21 cellular contexts compared by ENCODE assay signal in the genomic region with DNA sequence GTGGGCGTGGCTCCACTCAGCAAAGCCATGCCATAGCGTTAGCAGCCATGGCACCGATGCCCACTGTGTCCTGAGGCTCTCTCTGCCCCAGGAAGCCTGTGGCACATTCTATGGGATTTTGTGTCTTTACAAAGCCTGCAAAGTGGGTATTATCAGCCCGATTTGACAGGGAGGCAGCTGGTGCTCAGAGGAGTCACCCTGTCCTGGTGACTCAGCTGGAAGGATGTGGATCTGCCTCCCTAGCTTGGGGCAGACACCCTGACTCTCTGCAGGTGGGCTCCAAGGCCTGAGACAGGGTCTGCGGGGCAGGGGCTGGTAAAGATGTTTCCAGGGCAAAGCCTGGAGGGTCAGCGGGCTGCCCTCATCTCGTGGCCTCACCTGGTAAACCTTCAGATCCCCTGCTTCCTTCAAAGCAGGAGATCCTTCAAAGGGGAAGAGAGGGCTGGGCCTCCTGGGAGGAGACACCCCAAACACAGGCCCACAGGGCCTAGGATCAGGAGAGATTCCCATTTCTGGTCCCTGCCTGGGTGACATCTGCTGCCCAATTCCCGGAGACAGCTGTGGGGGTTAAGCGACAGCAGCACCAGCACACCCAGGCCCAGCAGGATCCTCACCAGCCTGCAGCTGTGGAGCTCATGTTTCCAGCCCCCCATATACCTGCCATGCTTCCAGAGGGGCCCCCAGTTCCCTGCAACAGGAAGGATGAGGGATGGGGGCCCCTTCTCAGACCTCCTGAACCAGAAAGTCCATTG. TPM values are rescaled to one million over a fixed set of nuclear protein-coding genes. Genes with fewer than 3 reads are reported as not detected.
A peak's percentile ranks its signal among the peaks of the same experiment; 100 is the strongest.
DNase-seq lines count a peak whose midpoint lies in the region; ATAC-seq, FAIRE-seq and TF ChIP-seq lines count a peak whose summit lies in the region.
"Had no signal": no experiment of that assay in that cellular context is flagged by ENCODE, and none has a peak within 500 bp of the region (broad histone marks: within the 10 kb centered on the region; RNA-seq: fewer than 3 reads in every experiment).

No MANE protein-coding gene starts in this region.

- 0 out of 2 replicates have a peak overlapping the region, but pooled peaks have one; percentile 39 for H2BK12ac ChIP-seq in H1 (ENCODE audit: low read depth, low read length)

- ATAC-seq in HG03442 (IDR thresholded peaks at IDR 0.05; ENCODE audit: unreplicated experiment) (no peak), sciatic nerve (no peak), upper lobe of left lung (ENCODE audit: low FRiP score in 2 of 2) (no peak)
- ATAC-seq: activated CD4-positive, alpha-beta T cell treated with anti-CD3 and anti-CD28 coated beads for 36 hours; left colon; stimulated activated memory B cell treated with anti-CD40 and anti-IgM and Interleukin-4, amounts not matched to agents 10 μg/mL and 1 μg/mL and 100 μg/mL, for 72 hours had no signal

- H3K18ac ChIP-seq in H1 (ENCODE audit: extremely low read depth, low read length) = no peak overlapping the region

- no peak overlapping the region for H3K27ac ChIP-seq in H1 (ENCODE audit: low read depth, low read length)
- peak overlapping the region; percentile 100 for H3K27ac ChIP-seq in osteoblast (ENCODE audit: low read depth, low read length)
- no peak overlapping the region for H3K27ac ChIP-seq in upper lobe of left lung
- H3K27ac ChIP-seq: C4-2B, parathyroid adenoma had no signal

- H2BK120ac ChIP-seq in H1 (replicated peaks; ENCODE audit: low read depth, low read length) = no peak overlapping the region

- no peak overlapping the region for H2BK20ac ChIP-seq in H1 (ENCODE audit: low read length)

- H3K4ac ChIP-seq in H1 (replicated peaks; ENCODE audit: insufficient read length, low read depth, low read length) = no peak overlapping the region

- peak; percentile 74 for DNase-seq in ELR (ENCODE audit: low read depth)
- no peak for DNase-seq in NT2/D1 (ENCODE audit: low read depth, low spot score)
- DNase-seq in H1 (ENCODE audit: low read depth in 1 of 2, low spot score in 2 of 2) = no peak
- peak; percentile 95 for DNase-seq in osteoblast (ENCODE audit: insufficient read length, low spot score, missing footprints)
- no peak for DNase-seq in CD1c-positive myeloid dendritic cell (ENCODE audit: extremely low spot score)
- no peak for DNase-seq in sciatic nerve (ENCODE audit: low spot score)
- DNase-seq in upper lobe of left lung = no peak
- DNase-seq: activated CD4-positive, alpha-beta T cell treated with anti-CD3 and anti-CD28 coated beads for 36 hours; activated CD8-positive, alpha-beta memory T cell treated with anti-CD3 and anti-CD28 coated beads, Interleukin-2, amount 50 U/mL, for 4 hours; activated naive CD4-positive, alpha-beta T cell treated with Interleukin-2 at 50 U/mL for 16 hours; hypothalamus; left colon; NCI-H187 treated with DMSO at 0.1 percent for 48 hours; NCI-H510A treated with DMSO at 0.1 percent for 48 hours; T-helper 9 cell had no signal

- H3K9ac ChIP-seq in NT2/D1 (ENCODE audit: insufficient read length, low read depth) (peak overlapping the region; percentile 1), H1 (replicated peaks in 1 of 4; ENCODE audit: extremely low read depth in 1 of 4, low read depth in 3 of 4, low read length in 3 of 4) (no peak overlapping the region)
- H3K9ac ChIP-seq: parathyroid adenoma had no signal

- H3K14ac ChIP-seq in H1 (ENCODE audit: insufficient read length) = no peak overlapping the region

- no peak for TF ChIP-seq POLR2A in H1 (IDR thresholded peaks at IDR 0.05; ENCODE audit: control extremely low read depth in 1 of 2, low read depth in 2 of 2, low read length in 2 of 2)
- no peak for TF ChIP-seq POLR2A in upper lobe of left lung (IDR thresholded peaks at IDR 0.05)

- 0 out of 2 replicates have a peak overlapping the region, but pooled peaks have one; percentile 19 for H2AK5ac ChIP-seq in H1 (ENCODE audit: low read depth, low read length)

- no peak overlapping the region for H3K23ac ChIP-seq in H1 (ENCODE audit: insufficient read length)

- H2AFZ ChIP-seq in H1 (ENCODE audit: low read length) = no peak overlapping the region
- peak overlapping the region; percentile 26 for H2AFZ ChIP-seq in osteoblast (ENCODE audit: low read length)
- H2AFZ ChIP-seq: parathyroid adenoma had no signal

- H3K9me3 ChIP-seq in NT2/D1 (ENCODE audit: insufficient read depth, low read length) (no peaks in the 10 kb centered on the region), H1 (ENCODE audit: insufficient read depth in 2 of 2, low read depth in 1 of 2, low read length in 1 of 2) (no peaks in the 10 kb centered on the region), osteoblast (ENCODE audit: low read depth, low read length) (no peaks in the 10 kb centered on the region), upper lobe of left lung (no peaks in the 10 kb centered on the region)
- H3K9me3 ChIP-seq: tibial nerve had no signal

- peak overlapping the region; percentile 46; the same call in 1 of the 2 replicates for H2BK15ac ChIP-seq in H1 (ENCODE audit: low read length)

- no peak overlapping the region for H2BK5ac ChIP-seq in H1 (ENCODE audit: low read depth, low read length)

- TF ChIP-seq EP300 in H1 (IDR thresholded peaks at IDR 0.05; ENCODE audit: borderline replicate concordance in 1 of 2, low read depth in 2 of 2, low read length in 2 of 2) = no peak
- TF ChIP-seq EP300 in upper lobe of left lung (IDR thresholded peaks at IDR 0.05) = no peak

- H4K91ac ChIP-seq in H1 (replicated peaks; ENCODE audit: insufficient read length, low read length) = no peak overlapping the region

- H3K4me1 ChIP-seq in NT2/D1 (ENCODE audit: insufficient read depth, insufficient read length) (peaks cover 21% of the 10 kb centered on the region), H1 (replicated peaks in 1 of 4; ENCODE audit: control insufficient read depth in 3 of 4, insufficient read depth in 4 of 4, low read length in 3 of 4) (peaks cover 0 to 25% (median 17%) of the 10 kb centered on the region in 4 experiments; a peak in 6 of 7 replicates), osteoblast (ENCODE audit: insufficient read depth, low read length) (peaks cover 63% of the 10 kb centered on the region), upper lobe of left lung (peaks cover 16 to 26% (median 23%) of the 10 kb centered on the region in 4 donors)

- H3K23me2 ChIP-seq in H1 (ENCODE audit: low read depth, low read length) = peaks cover 11% of the 10 kb centered on the region

- no peak overlapping the region for H4K8ac ChIP-seq in H1 (ENCODE audit: extremely low read depth, insufficient read depth, low read length)

- WGBS in H1 (ENCODE audit: extremely low coverage in 1 of 2, insufficient coverage in 1 of 2, insufficient read length in 1 of 2, insufficient replicate concordance in 2 of 2, low coverage in 1 of 2, low lambda C conversion rate in 2 of 2, missing lambda C conversion rate in 1 of 2), 2 experiments = 89% methylated on average over 6 of the region's 9 CpGs; no CpG with 5 or more reads in 1 of the 2 experiments
- WGBS in upper lobe of left lung, 2 donors = 92 to 96% methylated on average over 4 to 9 of the region's 9 CpGs

- POLR2A ChIA-PET in H1 (lab: Charles Lee; ENCODE audit: partially characterized antibody) = interaction anchor here (0.9 kb wide), 1 partner anchor 15 kb away, joined by 3 read pairs; no protein-coding TSS in a partner anchor

- H3K27me3 ChIP-seq in NT2/D1 (ENCODE audit: insufficient read depth, insufficient read length) = no peaks in the 10 kb centered on the region
- no peaks in the 10 kb centered on the region for H3K27me3 ChIP-seq in H1 (replicated peaks in 1 of 4; ENCODE audit: control insufficient read depth in 3 of 4, extremely low read depth in 1 of 4, insufficient read depth in 3 of 4, low read length in 3 of 4)
- H3K27me3 ChIP-seq in osteoblast (ENCODE audit: insufficient read depth, low read length) = no peaks in the 10 kb centered on the region
- no peaks in the 10 kb centered on the region for H3K27me3 ChIP-seq in upper lobe of left lung
- H3K27me3 ChIP-seq: tibial nerve had no signal

- H4K20me1 ChIP-seq in H1 (replicated peaks in 1 of 2; ENCODE audit: control insufficient read depth in 1 of 2, insufficient read depth in 2 of 2, low read length in 2 of 2) = peaks cover 0 to 2% of the 10 kb centered on the region in 2 experiments
- no peaks in the 10 kb centered on the region for H4K20me1 ChIP-seq in osteoblast (ENCODE audit: insufficient read depth, low read length)

- no peak overlapping the region for H3K4me2 ChIP-seq in H1 (ENCODE audit: insufficient read depth in 1 of 2, low read depth in 2 of 2, low read length in 2 of 2)
- H3K4me2 ChIP-seq in osteoblast (ENCODE audit: insufficient read depth, low read length) = peak overlapping the region; percentile 44

- H3K36me3 ChIP-seq in NT2/D1 (ENCODE audit: insufficient read depth, insufficient read length, low read length) (peaks cover 4% of the 10 kb centered on the region), H1 (ENCODE audit: control insufficient read depth in 2 of 4, insufficient read depth in 4 of 4, low read length in 3 of 4) (no peaks in the 10 kb centered on the region), osteoblast (ENCODE audit: insufficient read depth, low read length) (peaks cover 8% of the 10 kb centered on the region), upper lobe of left lung (no peaks in the 10 kb centered on the region)
- H3K36me3 ChIP-seq: tibial nerve had no signal

- FAIRE-seq in H1 (lab: Jason Lieb, UNC) = no peak
- FAIRE-seq: HTR-8/SVneo had no signal

- TF ChIP-seq RAD21 in H1 (IDR thresholded peaks at IDR 0.05 in 1 of 2, conservative IDR thresholded peaks at IDR 0.05 in 1 of 2; ENCODE audit: low read depth in 2 of 2, low read length in 2 of 2) = no peak

- no peak overlapping the region for H3K56ac ChIP-seq in H1 (replicated peaks; ENCODE audit: insufficient read length, low read depth, low read length)

- no peak overlapping the region for H3K4me3 ChIP-seq in NT2/D1 (ENCODE audit: insufficient read length, low read depth)
- H3K4me3 ChIP-seq in H1 (ENCODE audit: extremely low read depth in 1 of 4, insufficient read depth in 2 of 4, low read depth in 3 of 4, low read length in 4 of 4) = no peak overlapping the region
- H3K4me3 ChIP-seq in osteoblast (ENCODE audit: insufficient read depth, low read length) = no peak overlapping the region
- H3K4me3 ChIP-seq in upper lobe of left lung = no peak overlapping the region
- H3K4me3 ChIP-seq: tibial nerve had no signal

- intact Hi-C loops in sciatic nerve (cut with DNase I) = no loop called here

- no peak for TF ChIP-seq CTCF in H1 (IDR thresholded peaks at IDR 0.05; ENCODE audit: control extremely low read depth in 1 of 3, insufficient read depth in 1 of 3, low read depth in 1 of 3, low read length in 3 of 3)
- TF ChIP-seq CTCF in osteoblast (IDR thresholded peaks at IDR 0.05; ENCODE audit: extremely low read depth, low read depth, low read length) = no peak
- TF ChIP-seq CTCF in upper lobe of left lung (IDR thresholded peaks at IDR 0.05) = no peak

- H4K5ac ChIP-seq in H1 (ENCODE audit: insufficient read length, low read depth, low read length) = no peak overlapping the region

- CTCF ChIA-PET in H1 (lab: Charles Lee; ENCODE audit: partially characterized antibody) = interaction anchor here (0.8 to 1.2 kb wide), 3 partner anchors 10 to 56 kb away, joined by 3 read pairs; no protein-coding TSS in a partner anchor

- H3K79me2 ChIP-seq in H1 (ENCODE audit: control insufficient read depth in 1 of 2, insufficient read depth in 2 of 2, low read length in 2 of 2) (peaks cover 9 to 16% of the 10 kb centered on the region in 2 experiments; a peak in 3 of 4 replicates), osteoblast (ENCODE audit: insufficient read depth, low read length) (peaks cover 21% of the 10 kb centered on the region)

- peaks cover 12% of the 10 kb centered on the region for H3K79me1 ChIP-seq in H1 (ENCODE audit: low read depth, low read length)

RNA-seq across cellular contexts. Expression of gene ASB1, which starts 3.0 kb away (rescaled TPM):
- total RNA-seq in H1 (2021; fragmentation: NEBNext Ultra II Directional; extraction: Animal tissue kit (Norgen Biotek cat#: 25700)) = 32.7 and 36.0 TPM in 2 replicates
- polyA plus RNA-seq in H1 (2011; rRNA removed) = 24.1 and 34.4 TPM in 2 replicates
- polyA plus RNA-seq in H1 (2011; cell fraction: cytosol; rRNA removed) = 30.8 TPM
- polyA plus RNA-seq in H1 (2011; cell fraction: nucleus; rRNA removed) = 37.4 TPM
- 24.1 to 36.1 TPM (median 28.9 TPM) in 4 replicates for polyA plus RNA-seq in H1 (2012, experiment 1 of 2)
- 15.8 TPM for polyA plus RNA-seq in H1 (2012, experiment 2 of 2)
- 17.5 TPM for polyA plus RNA-seq in H1 (2013, experiment 1 of 2)
- 18.9 TPM for polyA plus RNA-seq in H1 (2013, experiment 2 of 2)
- polyA minus RNA-seq in H1 (2011; rRNA and poly(A)+ RNA removed) = 15.8 and 21.2 TPM in 2 replicates
- 21.2 TPM for polyA minus RNA-seq in H1 (2011; cell fraction: cytosol; rRNA and poly(A)+ RNA removed)
- 23.1 TPM for polyA minus RNA-seq in H1 (2011; cell fraction: nucleus; rRNA and poly(A)+ RNA removed)
- total RNA-seq in osteoblast (26.5 and 27.9 TPM in 2 replicates), sciatic nerve (38.1 TPM), upper lobe of left lung (10 to 100 TPM; 12.7 to 29.4 (median 24.3) TPM)

Comparison
In these comparisons a context has a peak if more than half of its experiments do, and no peak if none do; other contexts are left out.
1. DNase-seq: peak in ELR (single experiment) and osteoblast (single experiment); none in NT2/D1 (single experiment), H1 (0 of 2), CD1c-positive myeloid dendritic cell (single experiment), sciatic nerve (single experiment) and upper lobe of left lung (0 of 2).